ENCODE assay signal across 1 cellular context in the genomic region with DNA sequence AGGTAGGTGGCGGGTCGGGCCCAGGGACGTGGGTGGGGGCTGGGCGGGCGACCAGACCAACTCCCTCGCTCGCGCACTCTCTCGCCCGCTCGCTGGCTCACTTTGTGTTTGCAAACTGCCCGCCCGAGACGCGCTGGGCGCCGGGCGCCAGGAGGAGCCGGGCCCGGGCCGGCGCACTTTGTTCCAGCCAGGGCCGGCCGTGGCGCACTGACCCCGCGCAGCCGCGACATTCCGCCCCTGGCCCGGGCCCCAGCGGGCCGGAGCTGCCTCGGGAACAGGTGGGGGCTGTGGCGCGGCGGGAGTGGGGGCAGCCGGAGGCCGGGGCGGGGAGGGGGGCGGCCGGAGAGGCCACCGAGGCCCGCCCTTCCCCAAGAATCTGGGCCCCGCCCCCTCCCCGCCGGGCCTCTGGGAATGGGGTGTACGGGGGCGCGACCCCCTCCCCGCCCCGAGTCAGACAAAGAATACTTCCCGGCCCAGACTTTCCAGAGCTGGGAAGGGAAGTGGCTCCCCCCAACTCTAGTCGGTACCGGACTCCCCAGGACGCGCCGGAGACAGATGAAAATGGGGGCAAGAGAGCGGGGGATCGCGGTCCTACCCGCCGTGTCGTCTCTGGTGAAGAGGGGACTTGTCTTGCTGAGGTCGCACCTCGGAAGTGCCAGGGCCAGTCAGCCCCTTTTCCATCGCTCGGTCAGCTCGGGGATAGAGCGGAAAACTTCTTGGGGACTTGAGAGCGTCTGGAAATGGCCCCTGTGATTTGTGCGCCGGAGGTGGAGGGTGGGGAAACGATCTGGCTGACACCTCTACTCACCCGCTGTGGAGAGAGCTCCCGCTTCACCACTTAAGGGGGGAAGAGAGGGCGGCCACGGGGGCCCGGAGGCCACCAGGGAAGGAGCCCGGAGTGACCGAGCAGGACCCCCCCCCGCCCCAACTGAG.
A peak's percentile ranks its signal among the peaks of the same experiment; 100 is the strongest.
TF ChIP-seq lines count a peak whose summit lies in the region.

No MANE protein-coding gene starts in this region.

TF ChIP-seq in HepG2, 621 proteins besides CTCF, POLR2A, EP300 and RAD21 (continued from another document):
- TF ChIP-seq, protein P1, sequence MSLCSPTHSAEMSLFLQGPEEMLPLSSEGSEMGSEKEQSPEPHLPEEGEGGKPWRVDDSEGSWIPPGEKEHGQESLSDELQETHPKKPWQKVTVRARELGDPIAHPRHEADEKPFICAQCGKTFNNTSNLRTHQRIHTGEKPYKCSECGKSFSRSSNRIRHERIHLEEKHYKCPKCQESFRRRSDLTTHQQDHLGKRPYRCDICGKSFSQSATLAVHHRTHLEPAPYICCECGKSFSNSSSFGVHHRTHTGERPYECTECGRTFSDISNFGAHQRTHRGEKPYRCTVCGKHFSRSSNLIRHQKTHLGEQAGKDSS (CRISPR knock-in tag; IDR thresholded peaks at IDR 0.05; ENCODE audit: borderline replicate concordance, low read depth), result 0 out of 2 replicates have a peak, but pooled peaks have one; percentile 29
- TF ChIP-seq, protein P2, sequence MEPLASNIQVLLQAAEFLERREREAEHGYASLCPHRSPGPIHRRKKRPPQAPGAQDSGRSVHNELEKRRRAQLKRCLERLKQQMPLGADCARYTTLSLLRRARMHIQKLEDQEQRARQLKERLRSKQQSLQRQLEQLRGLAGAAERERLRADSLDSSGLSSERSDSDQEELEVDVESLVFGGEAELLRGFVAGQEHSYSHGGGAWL (CRISPR knock-in tag; IDR thresholded peaks at IDR 0.05), result 0 out of 2 replicates have a peak, but pooled peaks have one; percentile 50
- no peak for TF ChIP-seq KDM5B (CRISPR knock-in tag; IDR thresholded peaks at IDR 0.05; ENCODE audit: borderline replicate concordance)
- TF ChIP-seq SP4 (CRISPR knock-in tag; IDR thresholded peaks at IDR 0.05), result 0 out of 2 replicates have a peak, but pooled peaks have one; percentile 14
- peak; percentile 57; the same call in 1 of the 2 replicates for TF ChIP-seq TMF1 (CRISPR knock-in tag; IDR thresholded peaks at IDR 0.05; ENCODE audit: low read depth)
- TF ChIP-seq MAZ (IDR thresholded peaks at IDR 0.05; ENCODE audit: borderline replicate concordance, low read depth, low read length), result no peak
- TF ChIP-seq MAZ (CRISPR knock-in tag; IDR thresholded peaks at IDR 0.05; ENCODE audit: low read depth), result peak; percentile 57
- TF ChIP-seq BORCS8-MEF2B (CRISPR knock-in tag; IDR thresholded peaks at IDR 0.05), result peak; percentile 29; the same call in 1 of the 2 replicates
- TF ChIP-seq GATAD2A (CRISPR knock-in tag; IDR thresholded peaks at IDR 0.05), result no peak
